Comparison of ENCODE assay signal across 19 cellular contexts in genomic region chr2:241777686-241778627, GRCh38. TPM values are rescaled to one million over a fixed set of nuclear protein-coding genes. Genes with fewer than 3 reads are reported as not detected.
DNase-seq lines count a peak whose midpoint lies in the region; ATAC-seq and TF ChIP-seq lines count a peak whose summit lies in the region.
"Had no signal": no experiment of that assay in that cellular context is flagged by ENCODE, and none has a peak within 500 bp of the region (broad histone marks: within the 10 kb centered on the region; RNA-seq: fewer than 3 reads in every experiment).

No MANE protein-coding gene starts in this region.

- no peak overlapping the region for H3K4ac ChIP-seq in H9 (ENCODE audit: low read depth, low read length)

- H3K18ac ChIP-seq in H9 (ENCODE audit: insufficient read length, low read depth, low read length) = no peak overlapping the region

- no peak overlapping the region for H4K91ac ChIP-seq in H9 (ENCODE audit: insufficient read length, low read depth, low read length)

- TF ChIP-seq CTCF in H9 (conservative IDR thresholded peaks at IDR 0.05) = no peak
- no peak for TF ChIP-seq CTCF in nephron progenitor cell (IDR thresholded peaks at IDR 0.05)

- no peak overlapping the region for H2AFZ ChIP-seq in H9 (ENCODE audit: low read length)

- H3K4me1 Mint-ChIP-seq in H9 (peaks cover 15 to 32% of the 10 kb centered on the region in 2 experiments), nephron progenitor cell (peaks cover 38% of the 10 kb centered on the region), T-cell (peaks cover 0 to 2% (median 0%) of the 10 kb centered on the region in 3 donors)
- peaks cover 1% of the 10 kb centered on the region for H3K4me1 Mint-ChIP-seq in central memory CD8-positive, alpha-beta T cell
- H3K4me1 Mint-ChIP-seq: B cell had no signal

- H3T11ph ChIP-seq in H9 (ENCODE audit: low read length) = no peak overlapping the region

- no peak overlapping the region for H2BK15ac ChIP-seq in H9 (ENCODE audit: low read depth, low read length)

- peak overlapping the region; percentile 12 to 59 (median 50); a peak in 21 of 22 replicates for H3K4me2 ChIP-seq in BLaER1 treated with 17β-estradiol and CSF1 and Interleukin-3, amounts not matched to agents 10 nM and 100 nM
- no peak overlapping the region for H3K4me2 ChIP-seq in H9 (ENCODE audit: insufficient read depth, insufficient read length, low read length)

- no peak overlapping the region for H3K4me3 ChIP-seq in BLaER1 treated with 17β-estradiol and CSF1 and Interleukin-3, amounts not matched to agents 10 nM and 100 nM
- H3K4me3 ChIP-seq: breast epithelium had no signal

- no CpG with 5 or more reads among the region's 21 CpGs for WGBS in H9 (ENCODE audit: extremely low coverage, insufficient read length, low lambda C conversion rate)

- H3K23ac ChIP-seq in H9 (ENCODE audit: insufficient read length, low read depth, low read length) = no peak overlapping the region

- H3K9ac ChIP-seq in BLaER1 treated with 17β-estradiol and CSF1 and Interleukin-3, amounts not matched to agents 10 nM and 100 nM = peak overlapping the region in 4 of 11 experiments; percentile 32 to 50 (median 44); a peak in 7 of 22 replicates
- no peak overlapping the region for H3K9ac ChIP-seq in H9 (ENCODE audit: extremely low read depth, insufficient read length, low read length)

- peak overlapping the region in 4 of 11 experiments; percentile 2 to 43 (median 22); a peak in 4 of 22 replicates for H3K27ac ChIP-seq in BLaER1 treated with 17β-estradiol and CSF1 and Interleukin-3, amounts not matched to agents 10 nM and 100 nM
- H3K27ac ChIP-seq in H9 (ENCODE audit: insufficient read length, low read depth, low read length) = no peak overlapping the region

- H3K27me3 Mint-ChIP-seq in H9 (ENCODE audit: low read depth) (no peaks in the 10 kb centered on the region), nephron progenitor cell (ENCODE audit: low read depth, poor library complexity) (no peaks in the 10 kb centered on the region), T-cell (no peaks in the 10 kb centered on the region)
- peaks cover 9% of the 10 kb centered on the region for H3K27me3 Mint-ChIP-seq in central memory CD8-positive, alpha-beta T cell

- H2AK5ac ChIP-seq in H9 (ENCODE audit: insufficient read length, low read length) = no peak overlapping the region

- H3K79me2 ChIP-seq in H9 (ENCODE audit: insufficient read depth, low read length) = no peaks in the 10 kb centered on the region

- H3K4me1 ChIP-seq in BLaER1 treated with 17β-estradiol and CSF1 and Interleukin-3, amounts not matched to agents 10 nM and 100 nM = peaks cover 30 to 54% (median 48%) of the 10 kb centered on the region in 10 experiments
- H3K4me1 ChIP-seq in H9 (ENCODE audit: insufficient read depth, low read length) = no peaks in the 10 kb centered on the region
- H3K4me1 ChIP-seq: breast epithelium had no signal

- H4K5ac ChIP-seq in H9 (ENCODE audit: insufficient read length, low read depth, low read length) = no peak overlapping the region

- H3K27me3 ChIP-seq in BLaER1 treated with 17β-estradiol and CSF1 and Interleukin-3, amounts not matched to agents 10 nM and 100 nM = peaks cover 0 to 6% (median 0%) of the 10 kb centered on the region in 11 experiments; a peak in 1 of 22 replicates
- H3K27me3 ChIP-seq in H9 (ENCODE audit: insufficient read depth, low read length) = no peaks in the 10 kb centered on the region

- H4K8ac ChIP-seq in H9 (replicated peaks; ENCODE audit: insufficient read length, low read depth, low read length) = no peak overlapping the region

- peaks cover 28 to 41% (median 32%) of the 10 kb centered on the region in 11 experiments for H3K9me3 ChIP-seq in BLaER1 treated with 17β-estradiol and CSF1 and Interleukin-3, amounts not matched to agents 10 nM and 100 nM (replicated peaks in 1 of 11)
- no peaks in the 10 kb centered on the region for H3K9me3 ChIP-seq in H9 (ENCODE audit: control insufficient read depth, low read depth, low read length)

- POLR2A ChIA-PET in T-cell (lab: Charles Lee) = no interaction called here

- CTCF ChIA-PET in T-cell (lab: Charles Lee) = no interaction called here

- peaks cover 0 to 7% (median 0%) of the 10 kb centered on the region in 11 experiments; a peak in 3 of 22 replicates for H3K36me3 ChIP-seq in BLaER1 treated with 17β-estradiol and CSF1 and Interleukin-3, amounts not matched to agents 10 nM and 100 nM
- H3K36me3 ChIP-seq: breast epithelium had no signal

- H2BK120ac ChIP-seq in H9 (ENCODE audit: low read depth, low read length, poor library complexity, severe bottlenecking) = no peak overlapping the region

- H3K56ac ChIP-seq in H9 (ENCODE audit: insufficient read length, low read depth, low read length) = no peak overlapping the region

- no peak for ATAC-seq in central memory CD8-positive, alpha-beta T cell (replicated peaks; ENCODE audit: extremely low read depth, poor library complexity, severe bottlenecking)
- ATAC-seq in GM18873 (IDR thresholded peaks at IDR 0.05; ENCODE audit: low FRiP score, unreplicated experiment) = no peak
- no peak for ATAC-seq in T-cell (replicated peaks in 1 of 4)

- H2BK20ac ChIP-seq in H9 (ENCODE audit: low read depth, low read length, poor library complexity, severe bottlenecking) = no peak overlapping the region

- no peak overlapping the region for H2BK5ac ChIP-seq in H9 (ENCODE audit: insufficient read length, low read length)

- H3K4me3 Mint-ChIP-seq in H9 (no peak overlapping the region), nephron progenitor cell (peak overlapping the region; percentile 35), T-cell (no peak overlapping the region)
- H3K4me3 Mint-ChIP-seq in central memory CD8-positive, alpha-beta T cell = no peak overlapping the region
- H3K4me3 Mint-ChIP-seq: B cell had no signal

- peak overlapping the region in 1 of 3 experiments; percentile 73; a peak in 1 of 7 replicates for H3K27ac Mint-ChIP-seq in H9
- H3K27ac Mint-ChIP-seq in central memory CD8-positive, alpha-beta T cell (ENCODE audit: low read depth) = peak overlapping the region; percentile 76
- peak overlapping the region; percentile 84 for H3K27ac Mint-ChIP-seq in nephron progenitor cell
- no peak overlapping the region for H3K27ac Mint-ChIP-seq in T-cell
- H3K27ac Mint-ChIP-seq: B cell had no signal

- no peaks in the 10 kb centered on the region for H3K79me1 ChIP-seq in H9 (ENCODE audit: insufficient read depth, low read depth, low read length, poor library complexity, severe bottlenecking)

- no peaks in the 10 kb centered on the region for H4K20me1 ChIP-seq in BLaER1 treated with 17β-estradiol and CSF1 and Interleukin-3, amounts not matched to agents 10 nM and 100 nM
- H4K20me1 ChIP-seq in H9 (ENCODE audit: control insufficient read depth, insufficient read depth, insufficient read length) = no peaks in the 10 kb centered on the region

- no peak overlapping the region for H2BK12ac ChIP-seq in H9 (ENCODE audit: insufficient read length, low read depth, low read length)

- DNase-seq in H9 (peak; percentile 31), nephron progenitor cell (no peak), T-cell (no peak)
- DNase-seq in central memory CD8-positive, alpha-beta T cell (ENCODE audit: low spot score in 2 of 2) = peak in 1 of 2 donors; percentile 6
- DNase-seq in activated naive CD4-positive, alpha-beta T cell treated with anti-CD3 and anti-CD28 coated beads, Interleukin-2, amount 50 U/mL, for 16 hours = no peak
- DNase-seq in stimulated activated CD4-positive, alpha-beta T cell treated with anti-CD3 and anti-CD28 coated beads, Interleukin-4, amount 100 ng/mL, for 1 hour = no peak
- DNase-seq: activated naive CD4-positive, alpha-beta T cell treated with Interleukin-2 at 50 U/mL for 16 hours; DMS79; effector memory CD4-positive, alpha-beta T cell; midbrain; NCI-H1092; NCI-H2171; NK-92 treated with Interleukin-12 subunit alpha and Interleukin-12 subunit beta, amount 100 ng/mL, for 24 hours; SHP77 treated with DMSO at 0.1 percent for 48 hours had no signal

- H3K14ac ChIP-seq in H9 (ENCODE audit: insufficient read depth, low read length) = no peak overlapping the region

- peaks cover 3% of the 10 kb centered on the region for H3K23me2 ChIP-seq in H9 (ENCODE audit: insufficient read length, low read depth, low read length, poor library complexity, severe bottlenecking)

- peaks cover 35 to 40% of the 10 kb centered on the region in 2 experiments for H3K9me3 Mint-ChIP-seq in H9
- no peaks in the 10 kb centered on the region for H3K9me3 Mint-ChIP-seq in central memory CD8-positive, alpha-beta T cell
- H3K9me3 Mint-ChIP-seq in nephron progenitor cell = peaks cover 45% of the 10 kb centered on the region
- peaks cover 0 to 7% (median 0%) of the 10 kb centered on the region in 3 donors for H3K9me3 Mint-ChIP-seq in T-cell

- H3K36me3 Mint-ChIP-seq in H9 (ENCODE audit: insufficient read depth in 1 of 3, low read depth in 3 of 3) = peaks cover 4 to 20% (median 12%) of the 10 kb centered on the region in 3 experiments; a peak in 6 of 7 replicates
- H3K36me3 Mint-ChIP-seq in central memory CD8-positive, alpha-beta T cell (ENCODE audit: insufficient read depth) = peaks cover 3% of the 10 kb centered on the region
- peaks cover 18% of the 10 kb centered on the region for H3K36me3 Mint-ChIP-seq in nephron progenitor cell (ENCODE audit: low read depth)
- H3K36me3 Mint-ChIP-seq in T-cell = no peaks in the 10 kb centered on the region

RNA-seq across cellular contexts. Expression of gene GAL3ST2, which starts 1.3 kb away (rescaled TPM):
- total RNA-seq in H9 (2021) (0.33 and 0.37 TPM in 2 replicates), T-cell (1 to 10 TPM in 1 of 5 donors, under 1 TPM in 1, not detected in 3; 0.80 to 1.4 TPM)
- total RNA-seq: B cell had no signal

RNA-seq across cellular contexts. Expression of gene NEU4, which starts 31.0 kb away (rescaled TPM):
- total RNA-seq in H9 (2021) = 0.42 and 0.70 TPM in 2 replicates
- total RNA-seq in T-cell = 1 to 10 TPM in 2 of 5 donors, under 1 TPM in 1, not detected in 2; 0.26 to 1.6 (median 1.4) TPM
- total RNA-seq: B cell, fibroblast of villous mesenchyme had no signal

RNA-seq across cellular contexts. Expression of gene D2HGDH, which starts 43.5 kb away (rescaled TPM):
- total RNA-seq in H9 (2021) = 10.0 TPM in 2 replicates
- 10 to 100 TPM; 48.6 to 58.3 (median 54.0) TPM for total RNA-seq in T-cell

Comparison
In these comparisons a context has a peak if more than half of its experiments do, and no peak if none do; other contexts are left out.
1. H3K27ac Mint-ChIP-seq: peak in central memory CD8-positive, alpha-beta T cell (single experiment) and nephron progenitor cell (single experiment); none in T-cell (0 of 2).